Comparison of ENCODE assay signal across 1 cellular context in the genomic region with DNA sequence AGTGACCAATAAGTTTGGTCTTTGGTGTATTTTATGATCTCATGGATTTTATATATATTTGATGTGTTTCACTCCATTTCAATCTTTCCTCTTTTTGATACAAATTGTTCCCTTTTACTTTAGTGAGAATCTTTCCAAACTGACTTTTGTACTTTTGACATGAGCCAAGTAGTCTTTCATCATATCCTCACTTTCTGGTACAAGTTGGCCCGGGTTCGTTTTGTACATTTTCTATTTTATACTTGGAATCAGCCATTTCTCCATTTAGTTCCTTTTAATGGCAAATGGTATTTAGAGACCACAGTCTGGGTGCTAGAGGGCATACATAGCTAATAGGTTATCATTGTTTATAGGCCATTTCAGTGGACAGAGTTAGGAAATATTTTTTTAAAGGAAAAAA.
A peak's percentile ranks its signal among the peaks of the same experiment; 100 is the strongest.
TF ChIP-seq lines count a peak whose summit lies in the region.

No MANE protein-coding gene starts in this region.

TF ChIP-seq in liver, 16 proteins besides CTCF, POLR2A, EP300 and RAD21 (continued from another document):
- TF ChIP-seq, protein P1, sequence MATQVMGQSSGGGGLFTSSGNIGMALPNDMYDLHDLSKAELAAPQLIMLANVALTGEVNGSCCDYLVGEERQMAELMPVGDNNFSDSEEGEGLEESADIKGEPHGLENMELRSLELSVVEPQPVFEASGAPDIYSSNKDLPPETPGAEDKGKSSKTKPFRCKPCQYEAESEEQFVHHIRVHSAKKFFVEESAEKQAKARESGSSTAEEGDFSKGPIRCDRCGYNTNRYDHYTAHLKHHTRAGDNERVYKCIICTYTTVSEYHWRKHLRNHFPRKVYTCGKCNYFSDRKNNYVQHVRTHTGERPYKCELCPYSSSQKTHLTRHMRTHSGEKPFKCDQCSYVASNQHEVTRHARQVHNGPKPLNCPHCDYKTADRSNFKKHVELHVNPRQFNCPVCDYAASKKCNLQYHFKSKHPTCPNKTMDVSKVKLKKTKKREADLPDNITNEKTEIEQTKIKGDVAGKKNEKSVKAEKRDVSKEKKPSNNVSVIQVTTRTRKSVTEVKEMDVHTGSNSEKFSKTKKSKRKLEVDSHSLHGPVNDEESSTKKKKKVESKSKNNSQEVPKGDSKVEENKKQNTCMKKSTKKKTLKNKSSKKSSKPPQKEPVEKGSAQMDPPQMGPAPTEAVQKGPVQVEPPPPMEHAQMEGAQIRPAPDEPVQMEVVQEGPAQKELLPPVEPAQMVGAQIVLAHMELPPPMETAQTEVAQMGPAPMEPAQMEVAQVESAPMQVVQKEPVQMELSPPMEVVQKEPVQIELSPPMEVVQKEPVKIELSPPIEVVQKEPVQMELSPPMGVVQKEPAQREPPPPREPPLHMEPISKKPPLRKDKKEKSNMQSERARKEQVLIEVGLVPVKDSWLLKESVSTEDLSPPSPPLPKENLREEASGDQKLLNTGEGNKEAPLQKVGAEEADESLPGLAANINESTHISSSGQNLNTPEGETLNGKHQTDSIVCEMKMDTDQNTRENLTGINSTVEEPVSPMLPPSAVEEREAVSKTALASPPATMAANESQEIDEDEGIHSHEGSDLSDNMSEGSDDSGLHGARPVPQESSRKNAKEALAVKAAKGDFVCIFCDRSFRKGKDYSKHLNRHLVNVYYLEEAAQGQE (IDR thresholded peaks at IDR 0.05): peak; percentile 13
- TF ChIP-seq GABPA (IDR thresholded peaks at IDR 0.05 in 1 of 2, conservative IDR thresholded peaks at IDR 0.05 in 1 of 2) (no peak), FOXA1 (IDR thresholded peaks at IDR 0.05) (no peak), HNF4A (conservative IDR thresholded peaks at IDR 0.05) (peak; percentile 81 to 90), RXRA (IDR thresholded peaks at IDR 0.05) (peak; percentile 48 to 77), YY1 (IDR thresholded peaks at IDR 0.05) (peak; percentile 68), SP1 (IDR thresholded peaks at IDR 0.05) (peak; percentile 65), EGR1 (IDR thresholded peaks at IDR 0.05; ENCODE audit: low read depth in 2 of 2) (no peak), HNF4G (IDR thresholded peaks at IDR 0.05) (peak; percentile 60), JUND (IDR thresholded peaks at IDR 0.05) (no peak), FOXA2 (IDR thresholded peaks at IDR 0.05) (no peak)
- TF ChIP-seq, protein P2, sequence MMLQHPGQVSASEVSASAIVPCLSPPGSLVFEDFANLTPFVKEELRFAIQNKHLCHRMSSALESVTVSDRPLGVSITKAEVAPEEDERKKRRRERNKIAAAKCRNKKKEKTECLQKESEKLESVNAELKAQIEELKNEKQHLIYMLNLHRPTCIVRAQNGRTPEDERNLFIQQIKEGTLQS (IDR thresholded peaks at IDR 0.05): peak; percentile 81
- TF ChIP-seq, protein P3, sequence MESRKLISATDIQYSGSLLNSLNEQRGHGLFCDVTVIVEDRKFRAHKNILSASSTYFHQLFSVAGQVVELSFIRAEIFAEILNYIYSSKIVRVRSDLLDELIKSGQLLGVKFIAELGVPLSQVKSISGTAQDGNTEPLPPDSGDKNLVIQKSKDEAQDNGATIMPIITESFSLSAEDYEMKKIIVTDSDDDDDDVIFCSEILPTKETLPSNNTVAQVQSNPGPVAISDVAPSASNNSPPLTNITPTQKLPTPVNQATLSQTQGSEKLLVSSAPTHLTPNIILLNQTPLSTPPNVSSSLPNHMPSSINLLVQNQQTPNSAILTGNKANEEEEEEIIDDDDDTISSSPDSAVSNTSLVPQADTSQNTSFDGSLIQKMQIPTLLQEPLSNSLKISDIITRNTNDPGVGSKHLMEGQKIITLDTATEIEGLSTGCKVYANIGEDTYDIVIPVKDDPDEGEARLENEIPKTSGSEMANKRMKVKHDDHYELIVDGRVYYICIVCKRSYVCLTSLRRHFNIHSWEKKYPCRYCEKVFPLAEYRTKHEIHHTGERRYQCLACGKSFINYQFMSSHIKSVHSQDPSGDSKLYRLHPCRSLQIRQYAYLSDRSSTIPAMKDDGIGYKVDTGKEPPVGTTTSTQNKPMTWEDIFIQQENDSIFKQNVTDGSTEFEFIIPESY (IDR thresholded peaks at IDR 0.05): peak; percentile 21
TF ChIP-seq in liver: peak in this region for 9.
